Comparison of ENCODE assay signal across 18 cellular contexts in the genomic region with DNA sequence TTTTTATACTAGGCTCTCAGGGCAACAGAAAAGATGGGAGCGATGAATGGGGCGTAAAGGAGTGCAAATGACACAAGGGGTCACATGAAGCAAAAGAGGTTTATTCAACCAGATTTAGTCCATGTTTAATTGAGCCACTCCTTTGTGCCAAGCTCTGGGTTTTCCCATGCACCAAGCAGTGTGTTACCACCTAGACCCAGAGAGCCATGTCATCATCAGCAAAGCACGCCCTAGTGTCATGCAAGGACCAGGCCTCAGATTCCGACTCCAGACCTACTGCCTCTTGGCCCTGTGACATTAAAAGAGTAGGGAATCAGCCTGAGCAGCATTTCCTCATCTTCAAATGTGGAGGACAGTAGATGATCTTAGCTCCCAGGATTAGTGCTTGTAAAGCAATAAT. TPM values are rescaled to one million over a fixed set of nuclear protein-coding genes. Genes with fewer than 3 reads are reported as not detected.
"Had no signal": no experiment of that assay in that cellular context is flagged by ENCODE, and none has a peak within 500 bp of the region (broad histone marks: within the 10 kb centered on the region; RNA-seq: fewer than 3 reads in every experiment).

No MANE protein-coding gene starts in this region.

- H3K4me1 ChIP-seq: esophagus muscularis mucosa, left lung, thyroid gland, uterus had no signal

- DNase-seq: activated CD4-positive, alpha-beta T cell treated with anti-CD3 and anti-CD28 coated beads, Interleukin-2, amount 10 ng/mL, durations not matched to agents 24 days and 14 days; activated naive CD4-positive, alpha-beta T cell treated with Interleukin-2 at 50 U/mL for 16 hours; activated T-cell treated with anti-CD3 and anti-CD28 coated beads for 4 hours; hippocampal formation; left lung; mammary epithelial cell; naive thymus-derived CD8-positive, alpha-beta T cell; stimulated activated CD4-positive, alpha-beta T cell treated with anti-CD3 and anti-CD28 coated beads, Interleukin-1b, Interleukin-23, amount 100 ng/mL, for 48 hours; T-helper 17 cell; thyroid gland; uterus had no signal

- H3K9me3 ChIP-seq: esophagus muscularis mucosa, left lung, thyroid gland, uterus had no signal

- H3K36me3 ChIP-seq: esophagus muscularis mucosa, left lung, thyroid gland, uterus had no signal

- H3K4me3 ChIP-seq: esophagus muscularis mucosa, left lung, thyroid gland, uterus had no signal

- ATAC-seq: left lung; naive thymus-derived CD8-positive, alpha-beta T cell; T-helper 17 cell had no signal

- H3K27me3 ChIP-seq: thyroid gland, uterus had no signal

- H3K27ac ChIP-seq: esophagus muscularis mucosa, left lung, thyroid gland, uterus had no signal

- FAIRE-seq: astrocyte, bronchial epithelial cell, kidney had no signal

RNA-seq across cellular contexts. Expression of a gene that starts 1.1 kb away (rescaled TPM):
- total RNA-seq: activated CD4-positive, alpha-beta T cell treated with anti-CD3 and anti-CD28 coated beads, Interleukin-2, amount 10 ng/mL, durations not matched to agents 24 days and 14 days; activated CD8-positive, alpha-beta memory T cell treated with anti-CD3 and anti-CD28 coated beads for 36 hours; astrocyte; bronchial epithelial cell; cerebellum; mammary epithelial cell; renal cortical epithelial cell had no signal
